In the genomic region with DNA sequence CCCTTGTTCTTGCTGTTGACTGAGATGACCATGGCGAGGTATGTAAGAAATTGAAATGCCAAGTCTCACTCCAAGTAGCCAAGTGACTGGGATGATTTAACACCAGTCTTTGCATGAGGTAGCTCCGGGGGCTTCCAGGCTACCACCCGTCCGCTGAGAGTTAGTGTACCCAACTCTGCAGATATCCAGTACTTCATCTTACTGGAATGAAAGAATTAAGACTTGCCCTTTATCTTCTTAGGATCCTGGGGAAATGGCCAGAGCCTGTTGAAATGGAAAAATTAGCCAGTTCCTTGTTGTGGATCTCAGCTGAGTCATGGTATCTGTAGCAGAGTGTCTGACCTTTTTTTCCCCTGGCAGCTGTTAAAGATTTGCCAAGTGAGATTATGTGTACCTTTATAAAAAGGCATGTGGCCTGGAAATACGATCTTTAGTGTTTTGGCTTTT, we compare ENCODE assay signal across 9 cellular contexts.
DNase-seq lines count a peak whose midpoint lies in the region; ATAC-seq and TF ChIP-seq lines count a peak whose summit lies in the region.
"Had no signal": no experiment of that assay in that cellular context is flagged by ENCODE, and none has a peak within 500 bp of the region (broad histone marks: within the 10 kb centered on the region; RNA-seq: fewer than 3 reads in every experiment).

No MANE protein-coding gene starts in this region.

- no peaks in the 10 kb centered on the region for H3K9me3 ChIP-seq in esophagus (ENCODE audit: control insufficient read depth in 2 of 2, insufficient read depth in 1 of 2, low read depth in 1 of 2, low read length in 1 of 2)
- no peaks in the 10 kb centered on the region for H3K9me3 ChIP-seq in mucosa of stomach (ENCODE audit: control insufficient read depth, low read length)
- no peaks in the 10 kb centered on the region for H3K9me3 ChIP-seq in CD4-positive, alpha-beta memory T cell (ENCODE audit: control insufficient read depth in 1 of 2, low read length in 2 of 2)

- no peaks in the 10 kb centered on the region for H3K4me1 Mint-ChIP-seq in CD4-positive, alpha-beta memory T cell
- H3K4me1 Mint-ChIP-seq in activated T-cell treated with anti-CD3 and anti-CD28 coated beads, Interleukin-2, amount 50 U/mL, for 4 hours (ENCODE audit: low read depth), result no peaks in the 10 kb centered on the region

- no peak for TF ChIP-seq POLR2A in NB4 (IDR thresholded peaks at IDR 0.05; ENCODE audit: extremely low read depth, insufficient read length)

- H3K4me1 ChIP-seq in esophagus (ENCODE audit: control insufficient read depth in 2 of 2, insufficient read depth in 2 of 2, low read length in 1 of 2), result peaks cover 0 to 3% of the 10 kb centered on the region in 2 donors
- H3K4me1 ChIP-seq in mucosa of stomach (ENCODE audit: control insufficient read depth, insufficient read depth, low read length), result peaks cover 12% of the 10 kb centered on the region
- no peaks in the 10 kb centered on the region for H3K4me1 ChIP-seq in CD4-positive, alpha-beta memory T cell (ENCODE audit: insufficient read depth, low read length)

- no peak for ATAC-seq in activated T-cell treated with anti-CD3 and anti-CD28 coated beads, Interleukin-2, amount 50 U/mL, for 4 hours
- ATAC-seq: stimulated activated naive B cell treated with anti-CD40 and anti-IgM and Interleukin-4, amounts not matched to agents 10 μg/mL and 1 μg/mL and 100 μg/mL, for 72 hours had no signal

- H3K4me3 Mint-ChIP-seq in CD4-positive, alpha-beta memory T cell, result no peak overlapping the region
- H3K4me3 Mint-ChIP-seq in activated T-cell treated with anti-CD3 and anti-CD28 coated beads, Interleukin-2, amount 50 U/mL, for 4 hours, result no peak overlapping the region
- H3K4me3 Mint-ChIP-seq: stimulated activated naive B cell treated with anti-CD40 and anti-IgM and Interleukin-4, amounts not matched to agents 10 μg/mL and 1 μg/mL and 100 μg/mL, for 72 hours had no signal

- H3K36me3 ChIP-seq in esophagus (ENCODE audit: control insufficient read depth in 2 of 2, insufficient read depth in 2 of 2, low read length in 1 of 2) (no peaks in the 10 kb centered on the region), mucosa of stomach (ENCODE audit: control insufficient read depth, insufficient read depth, low read length) (no peaks in the 10 kb centered on the region)
- H3K36me3 ChIP-seq in CD4-positive, alpha-beta memory T cell (ENCODE audit: insufficient read depth, low read length), result no peaks in the 10 kb centered on the region

- 38 to 48% methylated on average over 5 of the region's 5 CpGs for WGBS in esophagus, 2 donors

- no peak for TF ChIP-seq CTCF in NB4 (IDR thresholded peaks at IDR 0.05; ENCODE audit: low read depth, low read length)

- DNase-seq in AG20443 (ENCODE audit: low spot score) (peak; percentile 77), NB4 (ENCODE audit: low read depth) (peak; percentile 2), SKM-1 treated with dmso at 0.1 percent for 144 hours (lab: John Stamatoyannopoulos, UW; ENCODE audit: unreplicated experiment) (no peak)
- no peak for DNase-seq in CD4-positive, alpha-beta memory T cell
- no peak for DNase-seq in activated T-cell treated with anti-CD3 and anti-CD28 coated beads, Interleukin-2, amount 50 U/mL, for 4 hours
- no peak for DNase-seq in stimulated activated CD4-positive, alpha-beta T cell treated with anti-CD3 and anti-CD28 coated beads, Interleukin-2, amount 100 ng/mL, for 48 hours
- DNase-seq: stimulated activated naive B cell treated with anti-CD40 and anti-IgM and Interleukin-4, amounts not matched to agents 10 μg/mL and 1 μg/mL and 100 μg/mL, for 72 hours had no signal

- peaks cover under 1% of the 10 kb centered on the region in 2 donors for H3K36me3 Mint-ChIP-seq in CD4-positive, alpha-beta memory T cell
- H3K36me3 Mint-ChIP-seq in activated T-cell treated with anti-CD3 and anti-CD28 coated beads, Interleukin-2, amount 50 U/mL, for 4 hours (ENCODE audit: insufficient read depth), result no peaks in the 10 kb centered on the region

- no peaks in the 10 kb centered on the region for H3K9me3 Mint-ChIP-seq in CD4-positive, alpha-beta memory T cell
- no peaks in the 10 kb centered on the region for H3K9me3 Mint-ChIP-seq in activated T-cell treated with anti-CD3 and anti-CD28 coated beads, Interleukin-2, amount 50 U/mL, for 4 hours
- H3K9me3 Mint-ChIP-seq: stimulated activated naive B cell treated with anti-CD40 and anti-IgM and Interleukin-4, amounts not matched to agents 10 μg/mL and 1 μg/mL and 100 μg/mL, for 72 hours had no signal

- no peak overlapping the region for H3K4me3 ChIP-seq in NB4 (ENCODE audit: low read depth, low read length)
- H3K4me3 ChIP-seq in esophagus (ENCODE audit: low read depth in 1 of 2, low read length in 2 of 2), result no peak overlapping the region
- no peak overlapping the region for H3K4me3 ChIP-seq in mucosa of stomach (ENCODE audit: low read length)
- no peak overlapping the region for H3K4me3 ChIP-seq in CD4-positive, alpha-beta memory T cell (ENCODE audit: low read length in 2 of 2)

- no peaks in the 10 kb centered on the region for H3K27me3 ChIP-seq in esophagus (ENCODE audit: control insufficient read depth in 1 of 2, insufficient read depth in 2 of 2, low read length in 2 of 2)
- no peaks in the 10 kb centered on the region for H3K27me3 ChIP-seq in mucosa of stomach (ENCODE audit: control insufficient read depth, insufficient read depth, low read length)
- no peaks in the 10 kb centered on the region for H3K27me3 ChIP-seq in CD4-positive, alpha-beta memory T cell (ENCODE audit: insufficient read depth, low read length)

- H3K27ac Mint-ChIP-seq in CD4-positive, alpha-beta memory T cell, result no peak overlapping the region
- H3K27ac Mint-ChIP-seq: stimulated activated naive B cell treated with anti-CD40 and anti-IgM and Interleukin-4, amounts not matched to agents 10 μg/mL and 1 μg/mL and 100 μg/mL, for 72 hours had no signal

- H3K27me3 Mint-ChIP-seq in CD4-positive, alpha-beta memory T cell, result no peaks in the 10 kb centered on the region
- no peaks in the 10 kb centered on the region for H3K27me3 Mint-ChIP-seq in activated T-cell treated with anti-CD3 and anti-CD28 coated beads, Interleukin-2, amount 50 U/mL, for 4 hours (ENCODE audit: low read depth)

- intact Hi-C loops in CD4-positive, alpha-beta memory T cell (cut with micrococcal nuclease), result no loop called here

- CTCF ChIA-PET in CD4-positive, alpha-beta memory T cell (lab: Charles Lee; ENCODE audit: partially characterized antibody), result no interaction called here

- H3K27ac ChIP-seq in esophagus (ENCODE audit: low read depth in 2 of 2, low read length in 1 of 2), result peak overlapping the region; percentile 90 to 92
- H3K27ac ChIP-seq in CD4-positive, alpha-beta memory T cell (ENCODE audit: low read depth, low read length), result no peak overlapping the region

- POLR2A ChIA-PET in CD4-positive, alpha-beta memory T cell (lab: Charles Lee; ENCODE audit: partially characterized antibody), result no interaction called here

- H3K9ac ChIP-seq in mucosa of stomach (ENCODE audit: low read length), result peak overlapping the region; percentile 40

Comparison
In these comparisons a context has a peak if more than half of its experiments do, and no peak if none do; other contexts are left out.
1. DNase-seq: peak in AG20443 (single experiment) and NB4 (single experiment); none in CD4-positive, alpha-beta memory T cell (0 of 5), activated T-cell treated with anti-CD3 and anti-CD28 coated beads, Interleukin-2, amount 50 U/mL, for 4 hours (single experiment), SKM-1 treated with dmso at 0.1 percent for 144 hours (single experiment) and stimulated activated CD4-positive, alpha-beta T cell treated with anti-CD3 and anti-CD28 coated beads, Interleukin-2, amount 100 ng/mL, for 48 hours (0 of 2).